ENCODE assay signal across 20 cellular contexts in the genomic region with DNA sequence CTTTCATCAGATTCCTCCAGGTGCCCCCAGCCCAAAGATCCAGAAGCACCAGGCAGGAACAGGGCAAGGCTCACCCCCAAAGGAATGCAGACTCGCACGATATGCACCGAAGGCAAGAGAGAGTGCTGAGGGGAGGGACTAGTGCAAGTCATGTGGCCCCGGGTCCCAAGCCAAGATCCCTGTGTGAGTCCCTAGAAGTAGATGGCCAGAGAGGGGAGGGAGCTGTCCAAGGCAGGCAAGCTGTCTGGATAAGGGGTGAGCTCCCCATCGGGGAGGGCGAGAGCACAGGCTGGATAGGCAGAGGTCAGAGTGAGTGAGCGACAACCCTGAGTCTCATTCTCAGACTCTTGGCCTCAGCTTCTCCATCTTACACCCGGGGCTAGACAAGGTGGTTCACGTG.
"Had no signal": no experiment of that assay in that cellular context is flagged by ENCODE, and none has a peak within 500 bp of the region (broad histone marks: within the 10 kb centered on the region; RNA-seq: fewer than 3 reads in every experiment).

No MANE protein-coding gene starts in this region.

- ATAC-seq: activated CD8-positive, alpha-beta T cell treated with anti-CD3 and anti-CD28 coated beads, Interleukin-2, amount 10 ng/mL, durations not matched to agents 7 days and 5 days; activated naive CD4-positive, alpha-beta T cell treated with anti-CD3 and anti-CD28 coated beads, Interleukin-2, amount 50 U/mL, for 72 hours; activated T-cell treated with anti-CD3 and anti-CD28 coated beads, Interleukin-2, amount 50 U/mL, for 4 hours; mucosa of descending colon; naive thymus-derived CD4-positive, alpha-beta T cell had no signal

- H3K27ac Mint-ChIP-seq: activated CD8-positive, alpha-beta T cell treated with anti-CD3 and anti-CD28 coated beads, Interleukin-2, amount 10 ng/mL, durations not matched to agents 7 days and 5 days; memory B cell; naive thymus-derived CD4-positive, alpha-beta T cell had no signal

- H3K4me3 Mint-ChIP-seq: activated CD8-positive, alpha-beta T cell treated with anti-CD3 and anti-CD28 coated beads, Interleukin-2, amount 10 ng/mL, durations not matched to agents 7 days and 5 days; activated T-cell treated with anti-CD3 and anti-CD28 coated beads, Interleukin-2, amount 50 U/mL, for 4 hours; memory B cell; naive thymus-derived CD4-positive, alpha-beta T cell had no signal

- H3K27ac ChIP-seq: adrenal gland, tibial artery had no signal

- H3K9me3 ChIP-seq: adrenal gland, mucosa of descending colon, tibial artery had no signal

- H3K9me3 Mint-ChIP-seq: activated naive CD4-positive, alpha-beta T cell treated with anti-CD3 and anti-CD28 coated beads, Interleukin-2, amount 50 U/mL, for 72 hours; activated T-cell treated with anti-CD3 and anti-CD28 coated beads, Interleukin-2, amount 50 U/mL, for 4 hours; naive thymus-derived CD4-positive, alpha-beta T cell had no signal

- FAIRE-seq: urothelium cell line had no signal

- H3K27me3 ChIP-seq: adrenal gland had no signal

- H3K36me3 ChIP-seq: adrenal gland, tibial artery had no signal

- H3K36me3 Mint-ChIP-seq: activated naive CD4-positive, alpha-beta T cell treated with anti-CD3 and anti-CD28 coated beads, Interleukin-2, amount 50 U/mL, for 72 hours; memory B cell; naive thymus-derived CD4-positive, alpha-beta T cell had no signal

- H3K4me1 ChIP-seq: adrenal gland, tibial artery had no signal

- DNase-seq: activated CD4-positive, alpha-beta T cell treated with anti-CD3 and anti-CD28 coated beads for 48 hours; activated CD4-positive, CD25-positive, alpha-beta regulatory T cell; activated CD8-positive, alpha-beta T cell treated with anti-CD3 and anti-CD28 coated beads, Interleukin-2, amount 10 ng/mL, durations not matched to agents 7 days and 5 days; activated T-cell treated with anti-CD3 and anti-CD28 coated beads, Interleukin-2, amount 50 U/mL, for 4 hours; adrenal gland; foreskin melanocyte; glutamatergic neuron; mucosa of descending colon; naive thymus-derived CD4-positive, alpha-beta T cell; retina; stimulated activated CD4-positive, alpha-beta T cell treated with anti-CD3 and anti-CD28 coated beads, Interleukin-12 subunit alpha, Interleukin-12 subunit beta, amount 100 ng/mL, for 4 hours; stimulated activated CD4-positive, alpha-beta T cell treated with anti-CD3 and anti-CD28 coated beads, Interleukin-1b, Interleukin-23, amount 100 ng/mL, for 48 hours; stimulated activated CD8-positive, alpha-beta memory T cell treated with anti-CD3 and anti-CD28 coated beads, Interleukin-4, amount 100 ng/mL, for 48 hours; stimulated activated naive CD4-positive, alpha-beta T cell treated with Interleukin-2 at 50 U/mL for 16 hours; T-helper 1 cell; T-helper 9 cell; tibial artery had no signal

- H3K27me3 Mint-ChIP-seq: naive thymus-derived CD4-positive, alpha-beta T cell had no signal

- H3K4me1 Mint-ChIP-seq: memory B cell; naive thymus-derived CD4-positive, alpha-beta T cell had no signal

- H3K4me3 ChIP-seq: adrenal gland, mucosa of descending colon, tibial artery had no signal
